15 cellular contexts compared by ENCODE assay signal in the genomic region with DNA sequence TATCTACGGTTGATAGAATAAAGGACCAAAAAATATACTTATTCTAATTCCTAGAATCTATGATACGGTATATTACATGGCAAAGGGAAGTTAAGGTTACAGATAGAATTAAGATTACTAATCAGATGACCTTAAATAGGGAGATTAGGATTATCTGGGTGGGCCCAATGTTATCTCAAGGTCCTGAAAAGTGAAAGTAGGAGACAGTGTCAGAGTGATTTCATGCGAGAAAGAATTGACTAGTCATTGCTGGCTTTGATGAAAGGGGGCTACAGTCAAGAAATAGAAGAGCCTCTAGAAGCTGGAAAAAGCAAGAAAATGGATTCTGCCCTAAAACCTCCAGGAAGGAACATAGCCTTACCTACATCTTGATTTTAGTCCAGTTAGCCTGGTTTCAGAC.
DNase-seq lines count a peak whose midpoint lies in the region; ATAC-seq and TF ChIP-seq lines count a peak whose summit lies in the region.
"Had no signal": no experiment of that assay in that cellular context is flagged by ENCODE, and none has a peak within 500 bp of the region (broad histone marks: within the 10 kb centered on the region; RNA-seq: fewer than 3 reads in every experiment).

No MANE protein-coding gene starts in this region.

- WGBS in SK-N-SH (ENCODE audit: low lambda C conversion rate) = 5% methylated on average over 3 of the region's 3 CpGs

- no peak for DNase-seq in CD8-positive, alpha-beta T cell
- peak; percentile 18 for DNase-seq in OCI-LY7 (ENCODE audit: low spot score)
- no peak for DNase-seq in RKO (ENCODE audit: low spot score)
- no peak for DNase-seq in SK-N-SH
- no peak for DNase-seq in CD4-positive, alpha-beta memory T cell
- DNase-seq in NCI-H1048 (lab: John Stamatoyannopoulos, UW) = no peak
- DNase-seq: activated CD4-positive, alpha-beta T cell treated with anti-CD3 and anti-CD28 coated beads for 1 hour; amygdala; Caco-2; midbrain; NCI-H1436 treated with DMSO at 0.1 percent for 48 hours; NCI-H446 treated with DMSO at 0.1 percent for 48 hours; occipital lobe had no signal

- H3K9ac ChIP-seq in SK-N-SH = no peak overlapping the region

- no peak for ATAC-seq in CD8-positive, alpha-beta T cell
- ATAC-seq in GM19351 (IDR thresholded peaks at IDR 0.05; ENCODE audit: unreplicated experiment) (peak; percentile 20), HG03060 (IDR thresholded peaks at IDR 0.05; ENCODE audit: low read depth, unreplicated experiment) (peak; percentile 5)

- H3K9me2 ChIP-seq in OCI-LY7 (ENCODE audit: insufficient read depth, low read length) (no peaks in the 10 kb centered on the region), SK-N-SH (no peaks in the 10 kb centered on the region)

- H3K4me3 ChIP-seq in CD8-positive, alpha-beta T cell (ENCODE audit: low read depth, low read length) = no peak overlapping the region
- H3K4me3 ChIP-seq in OCI-LY7 (ENCODE audit: low read depth, low read length, poor library complexity, severe bottlenecking) = peak overlapping the region; percentile 36
- H3K4me3 ChIP-seq in SK-N-SH (ENCODE audit: low read depth in 2 of 2, low read length in 1 of 2) = no peak overlapping the region
- no peak overlapping the region for H3K4me3 ChIP-seq in CD4-positive, alpha-beta memory T cell (ENCODE audit: low read length in 2 of 2)

- H3K27me3 Mint-ChIP-seq in CD8-positive, alpha-beta T cell (ENCODE audit: low read depth) = no peaks in the 10 kb centered on the region
- no peaks in the 10 kb centered on the region for H3K27me3 Mint-ChIP-seq in CD4-positive, alpha-beta memory T cell

- H3K4me2 ChIP-seq in OCI-LY7 (ENCODE audit: low read length) (peak overlapping the region; percentile 29; the same call in 1 of the 2 replicates), SK-N-SH (no peak overlapping the region)

- no peak for TF ChIP-seq RAD21 in SK-N-SH (IDR thresholded peaks at IDR 0.05; ENCODE audit: low read length)

- H3K79me2 ChIP-seq in OCI-LY7 (ENCODE audit: insufficient read depth, low read depth, low read length) = no peaks in the 10 kb centered on the region
- no peaks in the 10 kb centered on the region for H3K79me2 ChIP-seq in SK-N-SH (ENCODE audit: insufficient read depth)

- no peak overlapping the region for H3K27ac Mint-ChIP-seq in CD8-positive, alpha-beta T cell
- H3K27ac Mint-ChIP-seq in CD4-positive, alpha-beta memory T cell = peak overlapping the region in 1 of 7 donors; percentile 6

- no peaks in the 10 kb centered on the region for H4K20me1 ChIP-seq in OCI-LY7 (ENCODE audit: insufficient read depth, low read length)
- no peaks in the 10 kb centered on the region for H4K20me1 ChIP-seq in SK-N-SH (ENCODE audit: insufficient read depth)

- no peak for TF ChIP-seq CTCF in CD8-positive, alpha-beta T cell (IDR thresholded peaks at IDR 0.05)
- TF ChIP-seq CTCF in OCI-LY7 (conservative IDR thresholded peaks at IDR 0.05; ENCODE audit: low read length) (no peak), SK-N-SH (IDR thresholded peaks at IDR 0.05) (no peak)

- BruUV-seq in OCI-LY7 (replicated peaks; lab: Mats Ljungman, UMichigan) = no TSS peak

- POLR2A ChIA-PET in CD8-positive, alpha-beta T cell (lab: Charles Lee) = no interaction called here
- POLR2A ChIA-PET in OCI-LY7 (lab: Charles Lee) = interaction anchor here (0.6 to 1.5 kb wide), 4 partner anchors 10 to 246 kb away, joined by 3 to 4 read pairs (median 4); no protein-coding TSS in a partner anchor
- POLR2A ChIA-PET in SK-N-SH (lab: Yijun Ruan, JAX) = no interaction called here
- POLR2A ChIA-PET in CD4-positive, alpha-beta memory T cell (lab: Charles Lee; ENCODE audit: partially characterized antibody) = interaction anchor here (0.6 kb wide), 1 partner anchor 10 kb away, joined by 3 read pairs; no protein-coding TSS in a partner anchor

- H3K4me3 Mint-ChIP-seq in CD8-positive, alpha-beta T cell = peak overlapping the region; percentile 27
- peak overlapping the region in 2 of 8 donors; percentile 3 to 33 for H3K4me3 Mint-ChIP-seq in CD4-positive, alpha-beta memory T cell

- H3K4me1 Mint-ChIP-seq in CD8-positive, alpha-beta T cell (ENCODE audit: low read depth) = peaks cover 29% of the 10 kb centered on the region
- H3K4me1 Mint-ChIP-seq in CD4-positive, alpha-beta memory T cell = peaks cover 14 to 43% (median 29%) of the 10 kb centered on the region in 4 donors

- no peaks in the 10 kb centered on the region for H3K36me3 Mint-ChIP-seq in CD8-positive, alpha-beta T cell
- H3K36me3 Mint-ChIP-seq in CD4-positive, alpha-beta memory T cell = peaks cover 0 to 3% of the 10 kb centered on the region in 2 donors

- no peak for TF ChIP-seq EP300 in SK-N-SH (IDR thresholded peaks at IDR 0.05; ENCODE audit: borderline replicate concordance in 1 of 2, low read depth in 1 of 2, low read length in 1 of 2)

- intact Hi-C loops in CD8-positive, alpha-beta T cell (cut with DNase I, micrococcal nuclease) = no loop called here
- intact Hi-C loops in OCI-LY7 (cut with micrococcal nuclease; ENCODE audit: unreplicated experiment) = loop anchor here (5.0 kb wide), 1 partner anchor 47 kb away; no protein-coding TSS in a partner anchor
- intact Hi-C loops in CD4-positive, alpha-beta memory T cell (cut with micrococcal nuclease) = no loop called here

- H3K27ac ChIP-seq in CD8-positive, alpha-beta T cell (ENCODE audit: low read depth, low read length) = no peak overlapping the region
- H3K27ac ChIP-seq in OCI-LY7 (ENCODE audit: low read depth, low read length, poor library complexity, severe bottlenecking) (peak overlapping the region; percentile 96), SK-N-SH (ENCODE audit: low read depth in 2 of 2, low read length in 1 of 2) (no peak overlapping the region)
- H3K27ac ChIP-seq in CD4-positive, alpha-beta memory T cell (ENCODE audit: low read depth, low read length) = no peak overlapping the region

- no peaks in the 10 kb centered on the region for H3K27me3 ChIP-seq in CD8-positive, alpha-beta T cell (ENCODE audit: insufficient read depth, low read length)
- H3K27me3 ChIP-seq in SK-N-SH (ENCODE audit: insufficient read depth) = no peaks in the 10 kb centered on the region
- no peaks in the 10 kb centered on the region for H3K27me3 ChIP-seq in CD4-positive, alpha-beta memory T cell (ENCODE audit: insufficient read depth, low read length)

- peaks cover 24% of the 10 kb centered on the region for H3K4me1 ChIP-seq in CD8-positive, alpha-beta T cell (ENCODE audit: insufficient read depth, low read length)
- H3K4me1 ChIP-seq in OCI-LY7 (ENCODE audit: insufficient read depth, low read length, poor library complexity, severe bottlenecking) (peaks cover 22% of the 10 kb centered on the region), SK-N-SH (ENCODE audit: control insufficient read depth in 1 of 2, insufficient read depth in 2 of 2, low read depth in 1 of 2, low read length in 1 of 2) (no peaks in the 10 kb centered on the region)
- H3K4me1 ChIP-seq in CD4-positive, alpha-beta memory T cell (ENCODE audit: insufficient read depth, low read length) = peaks cover 38% of the 10 kb centered on the region
- H3K4me1 ChIP-seq: Caco-2 had no signal

- no peaks in the 10 kb centered on the region for H3K9me3 ChIP-seq in CD8-positive, alpha-beta T cell (ENCODE audit: low read length)
- H3K9me3 ChIP-seq in OCI-LY7 (ENCODE audit: low read length) (peaks cover 71% of the 10 kb centered on the region; the same call in 1 of the 2 replicates), SK-N-SH (no peaks in the 10 kb centered on the region)
- no peaks in the 10 kb centered on the region for H3K9me3 ChIP-seq in CD4-positive, alpha-beta memory T cell (ENCODE audit: control insufficient read depth in 1 of 2, low read length in 2 of 2)
- H3K9me3 ChIP-seq: Caco-2 had no signal

- H3F3A ChIP-seq in SK-N-SH (replicated peaks; ENCODE audit: insufficient read depth) = no peaks in the 10 kb centered on the region

- no peaks in the 10 kb centered on the region for H3K36me3 ChIP-seq in CD8-positive, alpha-beta T cell (ENCODE audit: insufficient read depth, low read length)
- peaks cover 64% of the 10 kb centered on the region for H3K36me3 ChIP-seq in OCI-LY7 (ENCODE audit: insufficient read depth, low read length)
- H3K36me3 ChIP-seq in SK-N-SH (replicated peaks in 1 of 2; ENCODE audit: control insufficient read depth in 1 of 2, insufficient read depth in 2 of 2, low read length in 1 of 2) = no peaks in the 10 kb centered on the region
- no peaks in the 10 kb centered on the region for H3K36me3 ChIP-seq in CD4-positive, alpha-beta memory T cell (ENCODE audit: insufficient read depth, low read length)

- H2AFZ ChIP-seq in OCI-LY7 (ENCODE audit: low read length) (peak overlapping the region; percentile 61; the same call in 1 of the 2 replicates), SK-N-SH (ENCODE audit: low read depth) (no peak overlapping the region)

- CTCF ChIA-PET in CD8-positive, alpha-beta T cell (lab: Charles Lee) = no interaction called here
- CTCF ChIA-PET in OCI-LY7 (lab: Charles Lee; ENCODE audit: unreplicated experiment) (no interaction called here), SK-N-SH (lab: Yijun Ruan, JAX) (no interaction called here)
- CTCF ChIA-PET in CD4-positive, alpha-beta memory T cell (lab: Charles Lee; ENCODE audit: partially characterized antibody) = no interaction called here

- no peaks in the 10 kb centered on the region for H3K9me3 Mint-ChIP-seq in CD8-positive, alpha-beta T cell
- peaks cover 0 to 8% (median 3%) of the 10 kb centered on the region in 8 donors for H3K9me3 Mint-ChIP-seq in CD4-positive, alpha-beta memory T cell

TF ChIP-seq in SK-N-SH, 30 proteins besides CTCF, POLR2A, EP300 and RAD21:
- TF ChIP-seq YY1 (IDR thresholded peaks at IDR 0.05; ENCODE audit: low read depth) (no peak), ELF1 (IDR thresholded peaks at IDR 0.05) (no peak), RFX5 (IDR thresholded peaks at IDR 0.05; ENCODE audit: low read length) (no peak), EZH2phosphoT487 (IDR thresholded peaks at IDR 0.05; ENCODE audit: borderline replicate concordance, low read depth) (no peak), USF2 (IDR thresholded peaks at IDR 0.05; ENCODE audit: borderline replicate concordance, low read depth, low read length) (no peak)
- TF ChIP-seq, protein P1, sequence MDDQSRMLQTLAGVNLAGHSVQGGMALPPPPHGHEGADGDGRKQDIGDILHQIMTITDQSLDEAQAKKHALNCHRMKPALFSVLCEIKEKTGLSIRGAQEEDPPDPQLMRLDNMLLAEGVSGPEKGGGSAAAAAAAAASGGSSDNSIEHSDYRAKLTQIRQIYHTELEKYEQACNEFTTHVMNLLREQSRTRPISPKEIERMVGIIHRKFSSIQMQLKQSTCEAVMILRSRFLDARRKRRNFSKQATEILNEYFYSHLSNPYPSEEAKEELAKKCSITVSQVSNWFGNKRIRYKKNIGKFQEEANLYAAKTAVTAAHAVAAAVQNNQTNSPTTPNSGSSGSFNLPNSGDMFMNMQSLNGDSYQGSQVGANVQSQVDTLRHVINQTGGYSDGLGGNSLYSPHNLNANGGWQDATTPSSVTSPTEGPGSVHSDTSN (IDR thresholded peaks at IDR 0.05) = no peak

Comparison
In these comparisons a context has a peak if more than half of its experiments do, and no peak if none do; other contexts are left out.
1. POLR2A ChIA-PET loops: an anchor here in OCI-LY7 (0.6 to 1.5 kb wide) and CD4-positive, alpha-beta memory T cell (0.6 kb wide); none called in CD8-positive, alpha-beta T cell and SK-N-SH.